Comparison of ENCODE assay signal across 23 cellular contexts in the genomic region with DNA sequence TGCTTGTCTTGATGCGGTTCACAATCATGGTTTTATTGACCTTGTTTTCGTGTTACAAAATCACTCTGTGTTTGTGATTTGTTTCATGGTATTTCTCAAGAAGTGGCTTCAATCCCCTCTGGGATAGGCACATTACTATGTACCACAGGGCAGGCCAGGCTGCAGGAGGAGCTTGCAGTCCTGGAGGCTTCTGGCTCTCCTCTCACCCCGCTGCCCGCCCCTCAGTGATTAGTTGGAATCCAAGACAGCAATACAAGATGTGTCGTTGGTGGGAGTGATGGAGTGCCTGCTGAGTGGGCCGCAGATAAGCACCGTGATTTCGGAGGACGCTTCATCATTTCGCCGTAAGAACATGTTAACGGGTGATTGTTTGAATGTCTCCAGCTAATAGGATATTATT.
DNase-seq lines count a peak whose midpoint lies in the region; ATAC-seq and TF ChIP-seq lines count a peak whose summit lies in the region.
"Had no signal": no experiment of that assay in that cellular context is flagged by ENCODE, and none has a peak within 500 bp of the region (broad histone marks: within the 10 kb centered on the region; RNA-seq: fewer than 3 reads in every experiment).

No MANE protein-coding gene starts in this region.

- peak overlapping the region in 2 of 3 experiments; percentile 10 to 37 for H3K27ac Mint-ChIP-seq in nephron
- H3K27ac Mint-ChIP-seq in activated T-cell treated with anti-CD3 and anti-CD28 coated beads, Interleukin-2, amount 50 U/mL, for 24 hours: no peak overlapping the region
- H3K27ac Mint-ChIP-seq: CD4-positive, alpha-beta memory T cell; GM23338; H9; HFFc6 had no signal

- no peak for TF ChIP-seq CTCF in right atrium auricular region (IDR thresholded peaks at IDR 0.05)
- no peak for TF ChIP-seq CTCF in nephron (IDR thresholded peaks at IDR 0.05; ENCODE audit: unreplicated experiment in 3 of 3)

- H3K9me3 Mint-ChIP-seq in nephron: peaks cover 8% of the 10 kb centered on the region
- H3K9me3 Mint-ChIP-seq in activated T-cell treated with anti-CD3 and anti-CD28 coated beads, Interleukin-2, amount 50 U/mL, for 24 hours: no peaks in the 10 kb centered on the region
- H3K9me3 Mint-ChIP-seq: HFFc6 had no signal

- H3K36me3 Mint-ChIP-seq in nephron (ENCODE audit: low read depth): no peaks in the 10 kb centered on the region
- H3K36me3 Mint-ChIP-seq in activated T-cell treated with anti-CD3 and anti-CD28 coated beads, Interleukin-2, amount 50 U/mL, for 24 hours (ENCODE audit: low read depth): no peaks in the 10 kb centered on the region
- H3K36me3 Mint-ChIP-seq: CD4-positive, alpha-beta memory T cell had no signal

- H3K36me3 ChIP-seq in right atrium auricular region: no peaks in the 10 kb centered on the region

- DNase-seq in right atrium auricular region (ENCODE audit: low spot score) (peak; percentile 63), cardiac septum (ENCODE audit: low spot score) (no peak), amniotic epithelial cell (ENCODE audit: low read depth) (peak; percentile 13), retina (peak; percentile 21), KBM-7 (no peak)
- DNase-seq in activated T-cell treated with anti-CD3 and anti-CD28 coated beads, Interleukin-2, amount 50 U/mL, for 24 hours: no peak
- DNase-seq: 8988T; ACHN; AML-193; C1 segment of cervical spinal cord; Calu3; CD4-positive, alpha-beta memory T cell; COR-L47; DMS53; DMS79 treated with DMSO at 0.1 percent for 48 hours; GF-D8; H9; HFFc6 had no signal

- intact Hi-C loops in cardiac septum (cut with DNase I): no loop called here

- H3K27me3 Mint-ChIP-seq in nephron (ENCODE audit: low read depth): peaks cover 29% of the 10 kb centered on the region
- peaks cover 14% of the 10 kb centered on the region for H3K27me3 Mint-ChIP-seq in activated T-cell treated with anti-CD3 and anti-CD28 coated beads, Interleukin-2, amount 50 U/mL, for 24 hours

- no peak overlapping the region for H3K4me3 Mint-ChIP-seq in nephron
- H3K4me3 Mint-ChIP-seq in activated T-cell treated with anti-CD3 and anti-CD28 coated beads, Interleukin-2, amount 50 U/mL, for 24 hours: no peak overlapping the region
- H3K4me3 Mint-ChIP-seq: CD4-positive, alpha-beta memory T cell; GM23338; H9; HFFc6 had no signal

- H3K4me3 ChIP-seq in right atrium auricular region: no peak overlapping the region
- H3K4me3 ChIP-seq: A549, GM23338 had no signal

- ATAC-seq in HG02970 (IDR thresholded peaks at IDR 0.05; ENCODE audit: low FRiP score, unreplicated experiment): no peak
- ATAC-seq: A549, GM23338, HCT116 had no signal

- H3K27ac ChIP-seq in right atrium auricular region: no peak overlapping the region

- H3K4me1 Mint-ChIP-seq in nephron: no peaks in the 10 kb centered on the region
- no peaks in the 10 kb centered on the region for H3K4me1 Mint-ChIP-seq in activated T-cell treated with anti-CD3 and anti-CD28 coated beads, Interleukin-2, amount 50 U/mL, for 24 hours (ENCODE audit: low read depth)
- H3K4me1 Mint-ChIP-seq: CD4-positive, alpha-beta memory T cell had no signal

- no peaks in the 10 kb centered on the region for H3K9me3 ChIP-seq in right atrium auricular region

- no peaks in the 10 kb centered on the region for H3K4me1 ChIP-seq in right atrium auricular region

- in situ Hi-C loops in KBM-7 (cut with MboI; ENCODE audit: low pct_unique_long_range_greater_than_20kb, low sequenced_read_pairs): no loop called here

- H3K27me3 ChIP-seq in right atrium auricular region: no peaks in the 10 kb centered on the region

Comparison
In these comparisons a context has a peak if more than half of its experiments do, and no peak if none do; other contexts are left out.
1. DNase-seq: peak in right atrium auricular region (single experiment), amniotic epithelial cell (single experiment) and retina (single experiment); none in cardiac septum (single experiment), KBM-7 (single experiment) and activated T-cell treated with anti-CD3 and anti-CD28 coated beads, Interleukin-2, amount 50 U/mL, for 24 hours (single experiment).